ENCODE assay signal across 17 cellular contexts in the genomic region with DNA sequence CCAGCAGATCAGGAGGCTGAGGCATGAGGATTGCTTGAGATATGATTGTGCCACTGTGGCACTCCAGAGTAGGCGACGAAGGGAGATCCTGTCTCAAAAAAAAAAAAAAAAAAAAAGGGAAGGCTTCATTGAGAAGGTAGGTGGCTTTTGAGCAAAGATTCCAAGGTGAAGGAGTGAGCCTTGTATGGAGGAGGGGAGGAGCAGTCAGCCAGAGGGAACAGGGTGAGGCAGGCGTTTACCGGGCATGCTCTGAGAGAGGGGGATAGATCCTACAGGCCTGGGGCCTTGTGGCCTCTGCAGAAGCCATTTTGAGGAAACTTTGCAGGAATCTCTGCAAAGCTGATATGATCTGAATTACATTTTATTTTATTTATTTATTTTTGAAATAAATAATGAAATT. TPM values are rescaled to one million over a fixed set of nuclear protein-coding genes. Genes with fewer than 3 reads are reported as not detected.
DNase-seq lines count a peak whose midpoint lies in the region; ATAC-seq, FAIRE-seq and TF ChIP-seq lines count a peak whose summit lies in the region.
"Had no signal": no experiment of that assay in that cellular context is flagged by ENCODE, and none has a peak within 500 bp of the region (broad histone marks: within the 10 kb centered on the region; RNA-seq: fewer than 3 reads in every experiment).

No MANE protein-coding gene starts in this region.

- H3K23ac ChIP-seq in H1 (ENCODE audit: insufficient read length) (no peak overlapping the region), trophoblast cell (ENCODE audit: low read length) (no peak overlapping the region)

- CTCF ChIA-PET in H1 (lab: Charles Lee; ENCODE audit: partially characterized antibody) = interaction anchor here (0.6 to 6.0 kb wide), 4 partner anchors 38 to 450 kb away, joined by 3 to 34 read pairs (median 4); partner anchors contain the start of genes FAM167B and LCK

- H3K9ac ChIP-seq in H1 (replicated peaks in 1 of 4; ENCODE audit: extremely low read depth in 1 of 4, low read depth in 3 of 4, low read length in 3 of 4) = peak overlapping the region in 1 of 4 experiments; percentile 18; a peak in 1 of 7 replicates
- H3K9ac ChIP-seq in trophoblast cell (ENCODE audit: low read length) = no peak overlapping the region

- no peaks in the 10 kb centered on the region; a peak in 1 of 7 replicates for H3K4me1 ChIP-seq in H1 (replicated peaks in 1 of 4; ENCODE audit: control insufficient read depth in 3 of 4, insufficient read depth in 4 of 4, low read length in 3 of 4)
- peaks cover 7% of the 10 kb centered on the region for H3K4me1 ChIP-seq in osteoblast (ENCODE audit: insufficient read depth, low read length)
- peaks cover 0 to 1% of the 10 kb centered on the region in 2 donors for H3K4me1 ChIP-seq in small intestine (ENCODE audit: control insufficient read depth in 2 of 2, insufficient read depth in 1 of 2, low read depth in 1 of 2, low read length in 1 of 2)
- no peaks in the 10 kb centered on the region for H3K4me1 ChIP-seq in trophoblast cell (ENCODE audit: control insufficient read depth in 1 of 2, insufficient read depth in 2 of 2, low read length in 2 of 2)

- H3K27ac ChIP-seq in H1 (ENCODE audit: low read depth, low read length) = no peak overlapping the region
- H3K27ac ChIP-seq in osteoblast (ENCODE audit: low read depth, low read length) = no peak overlapping the region
- H3K27ac ChIP-seq in small intestine (ENCODE audit: low read depth in 1 of 2, low read length in 1 of 2) = no peak overlapping the region
- no peak overlapping the region for H3K27ac ChIP-seq in trophoblast cell (ENCODE audit: low read depth, low read length)
- H3K27ac ChIP-seq: A549, C4-2B had no signal

- peaks cover 17% of the 10 kb centered on the region for H3K4me1 Mint-ChIP-seq in activated T-cell treated with anti-CD3 and anti-CD28 coated beads, Interleukin-2, amount 50 U/mL, for 24 hours (ENCODE audit: low read depth)
- H3K4me1 Mint-ChIP-seq in activated T-cell treated with anti-CD3 and anti-CD28 coated beads, Interleukin-2, amount 50 U/mL, for 4 hours (ENCODE audit: low read depth) = peaks cover 12% of the 10 kb centered on the region

- no peak overlapping the region for H3K4me3 Mint-ChIP-seq in activated T-cell treated with anti-CD3 and anti-CD28 coated beads, Interleukin-2, amount 50 U/mL, for 24 hours
- H3K4me3 Mint-ChIP-seq in activated T-cell treated with anti-CD3 and anti-CD28 coated beads, Interleukin-2, amount 50 U/mL, for 4 hours = no peak overlapping the region

- TF ChIP-seq EP300 in H1 (IDR thresholded peaks at IDR 0.05; ENCODE audit: borderline replicate concordance in 1 of 2, low read depth in 2 of 2, low read length in 2 of 2) = no peak

- peaks cover 53% of the 10 kb centered on the region for H3K36me3 Mint-ChIP-seq in activated T-cell treated with anti-CD3 and anti-CD28 coated beads, Interleukin-2, amount 50 U/mL, for 24 hours (ENCODE audit: low read depth)
- peaks cover 11% of the 10 kb centered on the region for H3K36me3 Mint-ChIP-seq in activated T-cell treated with anti-CD3 and anti-CD28 coated beads, Interleukin-2, amount 50 U/mL, for 4 hours (ENCODE audit: insufficient read depth)

- no peak overlapping the region for H3K56ac ChIP-seq in H1 (replicated peaks; ENCODE audit: insufficient read length, low read depth, low read length)

- H2AK5ac ChIP-seq in H1 (ENCODE audit: low read depth, low read length) (no peak overlapping the region), trophoblast cell (ENCODE audit: low read length) (no peak overlapping the region)

- no peak for ATAC-seq in activated T-cell treated with anti-CD3 and anti-CD28 coated beads, Interleukin-2, amount 50 U/mL, for 4 hours
- ATAC-seq in HG03135 (IDR thresholded peaks at IDR 0.05; ENCODE audit: unreplicated experiment) = no peak
- ATAC-seq: A549 had no signal

- H3K9me3 ChIP-seq in H1 (ENCODE audit: insufficient read depth in 2 of 2, low read depth in 1 of 2, low read length in 1 of 2) = no peaks in the 10 kb centered on the region
- no peaks in the 10 kb centered on the region for H3K9me3 ChIP-seq in osteoblast (ENCODE audit: low read depth, low read length)
- H3K9me3 ChIP-seq in small intestine (ENCODE audit: control insufficient read depth, low read depth) = no peaks in the 10 kb centered on the region
- no peaks in the 10 kb centered on the region for H3K9me3 ChIP-seq in trophoblast cell (ENCODE audit: insufficient read depth, low read depth, low read length)
- H3K9me3 ChIP-seq: A549 had no signal

- H3K4me3 ChIP-seq in H7 (ENCODE audit: insufficient read depth, low read depth, low read length) = no peak overlapping the region
- no peak overlapping the region for H3K4me3 ChIP-seq in H1 (ENCODE audit: extremely low read depth in 1 of 4, insufficient read depth in 2 of 4, low read depth in 3 of 4, low read length in 4 of 4)
- no peak overlapping the region for H3K4me3 ChIP-seq in osteoblast (ENCODE audit: insufficient read depth, low read length)
- no peak overlapping the region for H3K4me3 ChIP-seq in small intestine (ENCODE audit: low read depth in 1 of 2, low read length in 2 of 2)
- H3K4me3 ChIP-seq in trophoblast cell (ENCODE audit: low read depth, low read length) = no peak overlapping the region
- H3K4me3 ChIP-seq: A549 had no signal

- H3K14ac ChIP-seq in H1 (ENCODE audit: insufficient read length) (no peak overlapping the region), trophoblast cell (ENCODE audit: low read length) (no peak overlapping the region)

- H2BK12ac ChIP-seq in H1 (ENCODE audit: low read depth, low read length) (no peak overlapping the region), trophoblast cell (ENCODE audit: low read length) (no peak overlapping the region)

- TF ChIP-seq POLR2A in H1 (IDR thresholded peaks at IDR 0.05; ENCODE audit: control extremely low read depth in 1 of 2, low read depth in 2 of 2, low read length in 2 of 2) = no peak

- H3K27ac Mint-ChIP-seq in activated T-cell treated with anti-CD3 and anti-CD28 coated beads, Interleukin-2, amount 50 U/mL, for 24 hours = peak overlapping the region; percentile 67

- H3K4ac ChIP-seq in H1 (replicated peaks; ENCODE audit: insufficient read length, low read depth, low read length) (no peak overlapping the region), trophoblast cell (ENCODE audit: low read depth, low read length) (no peak overlapping the region)

- H3K79me1 ChIP-seq in H1 (ENCODE audit: low read depth, low read length) = no peaks in the 10 kb centered on the region
- peaks cover 2% of the 10 kb centered on the region for H3K79me1 ChIP-seq in trophoblast cell (ENCODE audit: low read length)

- no peaks in the 10 kb centered on the region for H3K9me3 Mint-ChIP-seq in activated T-cell treated with anti-CD3 and anti-CD28 coated beads, Interleukin-2, amount 50 U/mL, for 24 hours
- H3K9me3 Mint-ChIP-seq in activated T-cell treated with anti-CD3 and anti-CD28 coated beads, Interleukin-2, amount 50 U/mL, for 4 hours = no peaks in the 10 kb centered on the region

- H4K8ac ChIP-seq in H1 (ENCODE audit: extremely low read depth, insufficient read depth, low read length) (no peak overlapping the region), trophoblast cell (ENCODE audit: low read depth, low read length) (no peak overlapping the region)

- H3K27me3 ChIP-seq in H7 (ENCODE audit: control insufficient read depth, insufficient read depth, low read length) = no peaks in the 10 kb centered on the region
- H3K27me3 ChIP-seq in H1 (replicated peaks in 1 of 4; ENCODE audit: control insufficient read depth in 3 of 4, extremely low read depth in 1 of 4, insufficient read depth in 3 of 4, low read length in 3 of 4) = no peaks in the 10 kb centered on the region
- H3K27me3 ChIP-seq in osteoblast (ENCODE audit: insufficient read depth, low read length) = no peaks in the 10 kb centered on the region
- no peaks in the 10 kb centered on the region for H3K27me3 ChIP-seq in small intestine (ENCODE audit: control insufficient read depth in 2 of 2, insufficient read depth in 2 of 2, low read length in 2 of 2)
- no peaks in the 10 kb centered on the region for H3K27me3 ChIP-seq in trophoblast cell (ENCODE audit: insufficient read depth, low read length)

- H3K4me2 ChIP-seq in H1 (ENCODE audit: insufficient read depth in 1 of 2, low read depth in 2 of 2, low read length in 2 of 2) (no peak overlapping the region), osteoblast (ENCODE audit: insufficient read depth, low read length) (no peak overlapping the region), trophoblast cell (ENCODE audit: low read length) (no peak overlapping the region)
- H3K4me2 ChIP-seq: A549 had no signal

- H4K91ac ChIP-seq in H1 (replicated peaks; ENCODE audit: insufficient read length, low read length) (no peak overlapping the region), trophoblast cell (ENCODE audit: low read depth, low read length) (no peak overlapping the region)

- H2BK120ac ChIP-seq in H1 (replicated peaks; ENCODE audit: low read depth, low read length) = no peak overlapping the region
- no peak overlapping the region for H2BK120ac ChIP-seq in trophoblast cell (ENCODE audit: insufficient read depth, low read length, poor library complexity)

- H4K20me1 ChIP-seq in H1 (replicated peaks in 1 of 2; ENCODE audit: control insufficient read depth in 1 of 2, insufficient read depth in 2 of 2, low read length in 2 of 2) (no peaks in the 10 kb centered on the region), osteoblast (ENCODE audit: insufficient read depth, low read length) (no peaks in the 10 kb centered on the region)

- H3K79me2 ChIP-seq in H1 (ENCODE audit: control insufficient read depth in 1 of 2, insufficient read depth in 2 of 2, low read length in 2 of 2) (no peaks in the 10 kb centered on the region), osteoblast (ENCODE audit: insufficient read depth, low read length) (no peaks in the 10 kb centered on the region), trophoblast cell (ENCODE audit: control insufficient read depth, insufficient read depth, low read length, poor library complexity) (no peaks in the 10 kb centered on the region)

- H3K23me2 ChIP-seq in H1 (ENCODE audit: low read depth, low read length) = no peaks in the 10 kb centered on the region

- no peak for DNase-seq in activated T-cell treated with anti-CD3 and anti-CD28 coated beads, Interleukin-2, amount 50 U/mL, for 24 hours
- no peak for DNase-seq in activated T-cell treated with anti-CD3 and anti-CD28 coated beads, Interleukin-2, amount 50 U/mL, for 4 hours
- DNase-seq in H7 = peak; percentile 58
- DNase-seq in H1 (ENCODE audit: low read depth in 1 of 2, low spot score in 2 of 2) = no peak
- DNase-seq in osteoblast (ENCODE audit: insufficient read length, low spot score, missing footprints) = peak; percentile 6
- DNase-seq in small intestine = no peak
- DNase-seq in trophoblast cell = no peak
- DNase-seq: DMS53, NCI-H1436 treated with DMSO at 0.1 percent for 48 hours, NCI-H2081 treated with DMSO at 0.1 percent for 48 hours, NCI-H524 had no signal

- no peak for TF ChIP-seq CTCF in H1 (IDR thresholded peaks at IDR 0.05; ENCODE audit: control extremely low read depth in 1 of 3, insufficient read depth in 1 of 3, low read depth in 1 of 3, low read length in 3 of 3)
- no peak for TF ChIP-seq CTCF in osteoblast (IDR thresholded peaks at IDR 0.05; ENCODE audit: extremely low read depth, low read depth, low read length)

- H4K12ac ChIP-seq in trophoblast cell (ENCODE audit: low read depth, low read length) = no peak overlapping the region

- no peak overlapping the region for H2BK20ac ChIP-seq in H1 (ENCODE audit: low read length)

- H2BK15ac ChIP-seq in H1 (ENCODE audit: low read length) = no peak overlapping the region

- WGBS in H1 (ENCODE audit: extremely low coverage in 1 of 2, insufficient coverage in 1 of 2, insufficient read length in 1 of 2, insufficient replicate concordance in 2 of 2, low coverage in 1 of 2, low lambda C conversion rate in 2 of 2, missing lambda C conversion rate in 1 of 2), 2 experiments = 85% methylated on average over 4 of the region's 4 CpGs; no CpG with 5 or more reads in 1 of the 2 experiments
- 85 to 94% (median 92%) methylated on average over 4 of the region's 4 CpGs for WGBS in small intestine, 3 donors
- WGBS in trophoblast cell (ENCODE audit: extremely low coverage, insufficient coverage, insufficient read length) = no CpG with 5 or more reads among the region's 4 CpGs

- FAIRE-seq in H1 (lab: Jason Lieb, UNC) (no peak), small intestine (lab: Jason Lieb, UNC) (no peak)
- FAIRE-seq: A549, GM12891, HTR-8/SVneo had no signal

- no peak overlapping the region for H4K5ac ChIP-seq in H1 (ENCODE audit: insufficient read length, low read depth, low read length)

- H3K18ac ChIP-seq in H1 (ENCODE audit: extremely low read depth, low read length) = no peak overlapping the region
- H3K18ac ChIP-seq in trophoblast cell (ENCODE audit: low read length) = no peak overlapping the region

- H3K36me3 ChIP-seq in H7 (replicated peaks; ENCODE audit: control insufficient read depth, insufficient read depth, low read length) (peaks cover 4% of the 10 kb centered on the region), H1 (ENCODE audit: control insufficient read depth in 2 of 4, insufficient read depth in 4 of 4, low read length in 3 of 4) (peaks cover 0 to 4% (median 0%) of the 10 kb centered on the region in 4 experiments; a peak in 1 of 8 replicates), osteoblast (ENCODE audit: insufficient read depth, low read length) (no peaks in the 10 kb centered on the region), small intestine (ENCODE audit: control insufficient read depth in 2 of 2, insufficient read depth in 2 of 2, low read length in 2 of 2) (no peaks in the 10 kb centered on the region), trophoblast cell (ENCODE audit: control insufficient read depth in 1 of 2, insufficient read depth in 2 of 2, low read length in 2 of 2) (no peaks in the 10 kb centered on the region)

- TF ChIP-seq RAD21 in H1 (IDR thresholded peaks at IDR 0.05 in 1 of 2, conservative IDR thresholded peaks at IDR 0.05 in 1 of 2; ENCODE audit: low read depth in 2 of 2, low read length in 2 of 2) = no peak

- no peak overlapping the region for H2AFZ ChIP-seq in H1 (ENCODE audit: low read length)
- no peak overlapping the region for H2AFZ ChIP-seq in osteoblast (ENCODE audit: low read length)
- H2AFZ ChIP-seq in trophoblast cell (ENCODE audit: insufficient read depth, low read length, poor library complexity) = no peak overlapping the region

- no peaks in the 10 kb centered on the region for H3K27me3 Mint-ChIP-seq in activated T-cell treated with anti-CD3 and anti-CD28 coated beads, Interleukin-2, amount 50 U/mL, for 24 hours
- no peaks in the 10 kb centered on the region for H3K27me3 Mint-ChIP-seq in activated T-cell treated with anti-CD3 and anti-CD28 coated beads, Interleukin-2, amount 50 U/mL, for 4 hours (ENCODE audit: low read depth)

- H2BK5ac ChIP-seq in H1 (ENCODE audit: low read depth, low read length) = no peak overlapping the region
- no peak overlapping the region for H2BK5ac ChIP-seq in trophoblast cell (ENCODE audit: low read depth, low read length, poor library complexity)

- POLR2A ChIA-PET in H1 (lab: Charles Lee; ENCODE audit: partially characterized antibody) = interaction anchor here (2.1 kb wide), 1 partner anchor 12 kb away, joined by 8 read pairs; no protein-coding TSS in a partner anchor

RNA-seq across cellular contexts. Expression of gene HDAC1, which starts 5.1 kb away (rescaled TPM):
- 100 to 1,000 TPM; 168 to 177 (median 173) TPM for total RNA-seq in activated T-cell treated with anti-CD3 and anti-CD28 coated beads, Interleukin-2, amount 50 U/mL, for 4 hours
- 133 and 151 TPM in 2 replicates for total RNA-seq in H7 (2014; rRNA removed; shearing (Covaris generic))
- 111 and 112 TPM in 2 replicates for total RNA-seq in H1 (2021; fragmentation: NEBNext Ultra II Directional; extraction: Animal tissue kit (Norgen Biotek cat#: 25700))
- polyA plus RNA-seq in H1 (2011; rRNA removed) (98.6 and 125 TPM in 2 replicates), small intestine (100 to 1,000 TPM in 2 of 3 donors, 10 to 100 TPM in 1; 87.0 to 116 (median 107) TPM)
- 167 TPM for polyA plus RNA-seq in H1 (2011; cell fraction: cytosol; rRNA removed)
- polyA plus RNA-seq in H1 (2011; cell fraction: nucleus; rRNA removed) = 117 TPM
- 163 to 210 TPM (median 188 TPM) in 4 replicates for polyA plus RNA-seq in H1 (2012, experiment 1 of 2)
- 40.2 TPM for polyA plus RNA-seq in H1 (2012, experiment 2 of 2)
- 75.4 TPM for polyA plus RNA-seq in H1 (2013, experiment 1 of 2)
- 69.8 TPM for polyA plus RNA-seq in H1 (2013, experiment 2 of 2)
- polyA minus RNA-seq in H1 (2011; rRNA and poly(A)+ RNA removed) = 167 and 243 TPM in 2 replicates
- polyA minus RNA-seq in H1 (2011; cell fraction: cytosol; rRNA and poly(A)+ RNA removed) = 62.5 TPM
- polyA minus RNA-seq in H1 (2011; cell fraction: nucleus; rRNA and poly(A)+ RNA removed) = 104 TPM
- 44.5 and 46.6 TPM in 2 replicates for total RNA-seq in osteoblast
- 58.2 and 60.3 TPM in 2 replicates for polyA plus RNA-seq in trophoblast cell (2013)

RNA-seq across cellular contexts. Expression of gene LCK, which starts 35.7 kb away (rescaled TPM):
- total RNA-seq in activated T-cell treated with anti-CD3 and anti-CD28 coated beads, Interleukin-2, amount 50 U/mL, for 4 hours = 100 to 1,000 TPM; 187 to 238 (median 237) TPM
- total RNA-seq in H7 (2014; rRNA removed; shearing (Covaris generic)) = 70.5 and 75.8 TPM in 2 replicates
- total RNA-seq in H1 (2021; fragmentation: NEBNext Ultra II Directional; extraction: Animal tissue kit (Norgen Biotek cat#: 25700)) = 71.6 and 75.3 TPM in 2 replicates
- polyA plus RNA-seq in H1 (2011; rRNA removed) (99.2 and 122 TPM in 2 replicates), small intestine (10 to 100 TPM in 1 of 3 donors, 1 to 10 TPM in 2; 3.1 to 14.1 (median 4.0) TPM)
- 80.3 TPM for polyA plus RNA-seq in H1 (2011; cell fraction: cytosol; rRNA removed)
- polyA plus RNA-seq in H1 (2011; cell fraction: nucleus; rRNA removed) = 138 TPM
- 41.5 to 81.1 TPM (median 76.4 TPM) in 4 replicates for polyA plus RNA-seq in H1 (2012, experiment 1 of 2)
- 82.1 TPM for polyA plus RNA-seq in H1 (2012, experiment 2 of 2)
- polyA plus RNA-seq in H1 (2013, experiment 1 of 2) = 56.6 TPM
- polyA plus RNA-seq in H1 (2013, experiment 2 of 2) = 56.6 TPM
- polyA minus RNA-seq in H1 (2011; rRNA and poly(A)+ RNA removed) = 85.2 and 111 TPM in 2 replicates
- 36.1 TPM for polyA minus RNA-seq in H1 (2011; cell fraction: cytosol; rRNA and poly(A)+ RNA removed)
- 49.8 TPM for polyA minus RNA-seq in H1 (2011; cell fraction: nucleus; rRNA and poly(A)+ RNA removed)
- 0.29 TPM in 1 of 2 replicates, not detected in the other for total RNA-seq in osteoblast
- polyA plus RNA-seq in trophoblast cell (2013) = 0.17 and 0.25 TPM in 2 replicates
- total RNA-seq: RPMI7951 had no signal

RNA-seq across cellular contexts. Expression of gene FAM167B, which starts 39.7 kb away (rescaled TPM):
- under 1 TPM in 1 of 3 donors, not detected in 2; 0.25 TPM for total RNA-seq in activated T-cell treated with anti-CD3 and anti-CD28 coated beads, Interleukin-2, amount 50 U/mL, for 4 hours
- total RNA-seq in H7 (2014; rRNA removed; shearing (Covaris generic)) = 3.1 and 4.1 TPM in 2 replicates
- total RNA-seq in H1 (2021; fragmentation: NEBNext Ultra II Directional; extraction: Animal tissue kit (Norgen Biotek cat#: 25700)) = 3.2 and 3.9 TPM in 2 replicates
- polyA plus RNA-seq in H1 (2011; rRNA removed) = 2.8 and 4.2 TPM in 2 replicates
- 5.2 TPM for polyA plus RNA-seq in H1 (2011; cell fraction: cytosol; rRNA removed)
- 5.4 TPM for polyA plus RNA-seq in H1 (2011; cell fraction: nucleus; rRNA removed)
- 1.9 to 5.2 TPM (median 4.2 TPM) in 4 replicates for polyA plus RNA-seq in H1 (2012, experiment 1 of 2)
- 1.3 TPM for polyA plus RNA-seq in H1 (2012, experiment 2 of 2)
- 3.7 TPM for polyA plus RNA-seq in H1 (2013, experiment 1 of 2)
- polyA plus RNA-seq in H1 (2013, experiment 2 of 2) = 2.9 TPM
- polyA minus RNA-seq in H1 (2011; rRNA and poly(A)+ RNA removed) = 1.3 and 1.6 TPM in 2 replicates
- polyA minus RNA-seq in H1 (2011; cell fraction: cytosol; rRNA and poly(A)+ RNA removed) = not detected
- polyA minus RNA-seq in H1 (2011; cell fraction: nucleus; rRNA and poly(A)+ RNA removed) = 1.00 TPM
- 2.5 and 4.4 TPM in 2 replicates for total RNA-seq in osteoblast
- 1 to 10 TPM; 1.4 to 6.4 (median 2.7) TPM for polyA plus RNA-seq in small intestine
- polyA plus RNA-seq in trophoblast cell (2013) = 0.29 and 0.37 TPM in 2 replicates
- total RNA-seq: RPMI7951 had no signal

RNA-seq across cellular contexts. Expression of gene MARCKSL1, which starts 49.3 kb away (rescaled TPM):
- 10 to 100 TPM; 25.3 to 33.5 (median 27.8) TPM for total RNA-seq in activated T-cell treated with anti-CD3 and anti-CD28 coated beads, Interleukin-2, amount 50 U/mL, for 4 hours
- 478 and 603 TPM in 2 replicates for total RNA-seq in H7 (2014; rRNA removed; shearing (Covaris generic))
- total RNA-seq in H1 (2021; fragmentation: NEBNext Ultra II Directional; extraction: Animal tissue kit (Norgen Biotek cat#: 25700)) = 536 and 557 TPM in 2 replicates
- polyA plus RNA-seq in H1 (2011; rRNA removed) (558 and 618 TPM in 2 replicates), small intestine (100 to 1,000 TPM in 1 of 3 donors, 10 to 100 TPM in 2; 55.9 to 132 (median 56.7) TPM)
- polyA plus RNA-seq in H1 (2011; cell fraction: cytosol; rRNA removed) = 499 TPM
- 234 TPM for polyA plus RNA-seq in H1 (2011; cell fraction: nucleus; rRNA removed)
- polyA plus RNA-seq in H1 (2012, experiment 1 of 2) = 381 to 528 TPM (median 488 TPM) in 4 replicates
- polyA plus RNA-seq in H1 (2012, experiment 2 of 2) = 579 TPM
- polyA plus RNA-seq in H1 (2013, experiment 1 of 2) = 490 TPM
- polyA plus RNA-seq in H1 (2013, experiment 2 of 2) = 500 TPM
- 278 and 338 TPM in 2 replicates for polyA minus RNA-seq in H1 (2011; rRNA and poly(A)+ RNA removed)
- 161 TPM for polyA minus RNA-seq in H1 (2011; cell fraction: cytosol; rRNA and poly(A)+ RNA removed)
- 161 TPM for polyA minus RNA-seq in H1 (2011; cell fraction: nucleus; rRNA and poly(A)+ RNA removed)
- 15.9 and 16.6 TPM in 2 replicates for total RNA-seq in osteoblast
- 437 and 455 TPM in 2 replicates for polyA plus RNA-seq in trophoblast cell (2013)

Comparison
In these comparisons a context has a peak if more than half of its experiments do, and no peak if none do; other contexts are left out.
1. DNase-seq: peak in H7 (single experiment) and osteoblast (single experiment); none in activated T-cell treated with anti-CD3 and anti-CD28 coated beads, Interleukin-2, amount 50 U/mL, for 24 hours (single experiment), activated T-cell treated with anti-CD3 and anti-CD28 coated beads, Interleukin-2, amount 50 U/mL, for 4 hours (single experiment), H1 (0 of 2), small intestine (single experiment) and trophoblast cell (0 of 2).
2. RNA of gene LCK, which starts 35.7 kb away (total RNA-seq): 187 to 238 TPM in activated T-cell treated with anti-CD3 and anti-CD28 coated beads, Interleukin-2, amount 50 U/mL, for 4 hours, 70.5 to 75.8 TPM in H7 and 71.6 to 75.3 TPM in H1; 0.29 TPM in osteoblast; every median in the first group is over 10 times any median in the second.